Comparison of ENCODE assay signal across 1 cellular context in the genomic region with DNA sequence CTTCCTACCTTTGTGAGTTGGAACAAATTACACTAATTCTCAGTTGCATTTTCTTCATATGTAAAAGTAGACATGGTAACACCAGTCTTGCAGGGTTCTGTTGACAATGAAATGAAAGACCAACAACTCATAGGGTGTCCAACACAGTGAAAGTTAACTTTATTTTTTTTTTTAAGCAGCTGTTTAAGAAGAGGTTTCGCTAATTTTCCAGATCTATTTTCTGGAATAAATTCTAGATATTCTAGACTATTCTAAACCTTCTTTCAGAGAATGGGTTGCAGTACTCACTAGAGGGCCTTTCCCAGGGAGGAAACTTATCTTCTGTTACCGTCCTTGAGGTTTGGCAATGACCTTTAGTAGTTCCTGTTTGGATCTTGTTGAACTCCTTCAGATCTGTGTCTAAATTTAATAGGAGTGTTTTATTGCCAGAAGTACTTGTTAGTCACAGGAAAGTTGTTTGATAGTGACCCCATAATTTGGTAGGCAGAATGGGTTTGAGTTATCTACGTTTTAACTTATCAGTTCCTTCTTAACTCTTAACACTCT.
TF ChIP-seq lines count a peak whose summit lies in the region.

No MANE protein-coding gene starts in this region.

TF ChIP-seq in IMR-90, 13 proteins besides CTCF, POLR2A, EP300 and RAD21:
- TF ChIP-seq, protein P1, sequence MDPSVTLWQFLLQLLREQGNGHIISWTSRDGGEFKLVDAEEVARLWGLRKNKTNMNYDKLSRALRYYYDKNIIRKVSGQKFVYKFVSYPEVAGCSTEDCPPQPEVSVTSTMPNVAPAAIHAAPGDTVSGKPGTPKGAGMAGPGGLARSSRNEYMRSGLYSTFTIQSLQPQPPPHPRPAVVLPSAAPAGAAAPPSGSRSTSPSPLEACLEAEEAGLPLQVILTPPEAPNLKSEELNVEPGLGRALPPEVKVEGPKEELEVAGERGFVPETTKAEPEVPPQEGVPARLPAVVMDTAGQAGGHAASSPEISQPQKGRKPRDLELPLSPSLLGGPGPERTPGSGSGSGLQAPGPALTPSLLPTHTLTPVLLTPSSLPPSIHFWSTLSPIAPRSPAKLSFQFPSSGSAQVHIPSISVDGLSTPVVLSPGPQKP (IDR thresholded peaks at IDR 0.05; ENCODE audit: borderline replicate concordance, low read depth, low read length) = no peak
- no peak for TF ChIP-seq BHLHE40 (IDR thresholded peaks at IDR 0.05; ENCODE audit: low read depth, low read length)
